ENCODE assay signal across 8 cellular contexts in the genomic region with DNA sequence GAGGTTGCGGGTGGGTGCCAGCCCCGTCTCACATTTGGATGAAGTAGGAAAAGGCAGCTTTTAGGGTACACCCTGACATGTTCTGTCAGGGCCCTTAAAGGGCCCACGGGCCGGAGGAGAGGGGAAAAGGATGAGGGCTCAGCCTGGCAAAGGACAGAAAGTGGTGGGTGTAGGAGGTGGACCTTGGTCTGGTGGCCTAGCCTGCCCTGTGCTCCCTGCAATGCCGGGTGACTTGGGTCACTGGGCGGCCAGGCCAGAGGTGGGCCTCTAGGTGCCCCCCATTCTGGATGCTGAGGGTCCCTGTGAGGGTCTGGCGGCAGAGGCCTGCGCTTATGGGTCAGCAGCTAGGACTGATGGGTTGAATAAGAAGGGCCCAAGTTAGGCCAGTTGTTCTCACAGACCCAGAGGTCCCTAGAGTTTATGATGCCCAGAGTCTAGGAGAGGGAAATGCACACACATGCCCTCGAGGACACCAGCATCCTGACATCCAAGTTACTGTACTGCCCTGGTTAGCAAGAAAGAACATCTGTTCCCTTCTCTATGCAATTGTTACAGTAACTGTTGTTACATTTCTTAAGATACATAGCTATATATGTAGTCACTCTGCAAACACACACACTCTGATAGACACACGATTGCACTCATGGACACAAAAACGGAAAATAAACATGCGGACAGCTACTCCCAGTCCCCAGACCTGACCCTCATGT. TPM values are rescaled to one million over a fixed set of nuclear protein-coding genes. Genes with fewer than 3 reads are reported as not detected.
A peak's percentile ranks its signal among the peaks of the same experiment; 100 is the strongest.
DNase-seq lines count a peak whose midpoint lies in the region; ATAC-seq and TF ChIP-seq lines count a peak whose summit lies in the region.

No MANE protein-coding gene starts in this region.

- H3K36me3 ChIP-seq in ES-I3 (ENCODE audit: insufficient read depth, low read length) (no peaks in the 10 kb centered on the region), SJSA1 (peaks cover 5% of the 10 kb centered on the region; the same call in 1 of the 2 replicates), psoas muscle (ENCODE audit: insufficient read depth in 1 of 2, low read depth in 1 of 2) (peaks cover 0 to 16% of the 10 kb centered on the region in 2 donors)

- H3K27ac ChIP-seq in SJSA1 (peak overlapping the region; percentile 68), psoas muscle (peak overlapping the region; percentile 92)

- 31 to 43% (median 33%) methylated on average over 11 to 12 of the region's 12 CpGs for WGBS in psoas muscle, 3 donors

- H3K4me3 ChIP-seq in SJSA1 (peak overlapping the region; percentile 59), psoas muscle (peak overlapping the region; percentile 92)

- H3K9ac ChIP-seq in ES-I3 (ENCODE audit: low read depth, low read length), result peak overlapping the region; percentile 55

- H3K4me1 ChIP-seq in ES-I3 (ENCODE audit: insufficient read depth, low read length) (peaks cover under 1% of the 10 kb centered on the region; the same call in 1 of the 2 replicates), SJSA1 (replicated peaks) (peaks cover 21% of the 10 kb centered on the region), psoas muscle (peaks cover 5% of the 10 kb centered on the region)

- ATAC-seq in psoas muscle, result no peak
- ATAC-seq in esophagus mucosa, result no peak

- H3K9me3 ChIP-seq in ES-I3 (ENCODE audit: control insufficient read depth, insufficient read depth, low read length), result no peaks in the 10 kb centered on the region
- H3K9me3 ChIP-seq in SJSA1 (replicated peaks), result no peaks in the 10 kb centered on the region
- H3K9me3 ChIP-seq in psoas muscle, result no peaks in the 10 kb centered on the region

- H3K27me3 ChIP-seq in SJSA1 (replicated peaks), result no peaks in the 10 kb centered on the region
- no peaks in the 10 kb centered on the region for H3K27me3 ChIP-seq in psoas muscle (ENCODE audit: insufficient read depth in 3 of 3, low read length in 2 of 3)

- no peak for DNase-seq in SJSA1 (ENCODE audit: low read depth in 1 of 2, low spot score in 2 of 2)
- DNase-seq in fibroblast of gingiva (ENCODE audit: low read depth), result peak; percentile 62
- DNase-seq in psoas muscle, result no peak
- no peak for DNase-seq in AG08395 (ENCODE audit: low spot score)
- DNase-seq in HUDEP-2 (lab: John Stamatoyannopoulos, UW; ENCODE audit: unreplicated experiment in 76 of 76), result no peak
- DNase-seq in EL, result no peak

- intact Hi-C loops in psoas muscle (cut with DNase I), result loop anchor here in 1 of 2 donors (1.0 kb wide), 1 partner anchor 30 kb away; no protein-coding TSS in a partner anchor

- no peak for TF ChIP-seq CTCF in psoas muscle (IDR thresholded peaks at IDR 0.05)

RNA-seq across cellular contexts. Expression of gene TRIM7, which starts 12.5 kb away (rescaled TPM):
- 28.0 and 45.2 TPM in 2 replicates for total RNA-seq in SJSA1 (2014; rRNA removed; shearing (Covaris generic))
- 10 to 100 TPM; 18.5 to 42.6 (median 32.4) TPM for total RNA-seq in psoas muscle
- 10 to 100 TPM; 10.4 to 37.7 (median 21.2) TPM for polyA plus RNA-seq in psoas muscle
- 36.9 TPM for total RNA-seq in esophagus mucosa

RNA-seq across cellular contexts. Expression of gene TRIM41, which starts 30.6 kb away (rescaled TPM):
- 10.6 and 14.0 TPM in 2 replicates for total RNA-seq in SJSA1 (2014; rRNA removed; shearing (Covaris generic))
- total RNA-seq in psoas muscle (10 to 100 TPM; 26.6 to 33.6 (median 31.5) TPM), esophagus mucosa (16.4 TPM)
- 10 to 100 TPM; 12.5 to 44.0 (median 17.4) TPM for polyA plus RNA-seq in psoas muscle

RNA-seq across cellular contexts. Expression of gene OR2V2, which starts 45.1 kb away (rescaled TPM):
- total RNA-seq in SJSA1 (2014; rRNA removed; shearing (Covaris generic)), result not detected in 2 replicates
- not detected for total RNA-seq in psoas muscle
- polyA plus RNA-seq in psoas muscle, result not detected
- total RNA-seq in esophagus mucosa, result not detected

RNA-seq across cellular contexts. Expression of gene RACK1, which starts 51.2 kb away (rescaled TPM):
- total RNA-seq in SJSA1 (2014; rRNA removed; shearing (Covaris generic)), result 2,705 and 2,892 TPM in 2 replicates
- 1,000 to 10,000 TPM in 1 of 4 donors, 100 to 1,000 TPM in 3; 832 to 1,110 (median 978) TPM for total RNA-seq in psoas muscle
- polyA plus RNA-seq in psoas muscle, result 1,000 to 10,000 TPM; 1,678 to 3,660 (median 1,849) TPM
- total RNA-seq in esophagus mucosa, result 1,941 TPM
